ENCODE assay signal across 24 cellular contexts in the genomic region with DNA sequence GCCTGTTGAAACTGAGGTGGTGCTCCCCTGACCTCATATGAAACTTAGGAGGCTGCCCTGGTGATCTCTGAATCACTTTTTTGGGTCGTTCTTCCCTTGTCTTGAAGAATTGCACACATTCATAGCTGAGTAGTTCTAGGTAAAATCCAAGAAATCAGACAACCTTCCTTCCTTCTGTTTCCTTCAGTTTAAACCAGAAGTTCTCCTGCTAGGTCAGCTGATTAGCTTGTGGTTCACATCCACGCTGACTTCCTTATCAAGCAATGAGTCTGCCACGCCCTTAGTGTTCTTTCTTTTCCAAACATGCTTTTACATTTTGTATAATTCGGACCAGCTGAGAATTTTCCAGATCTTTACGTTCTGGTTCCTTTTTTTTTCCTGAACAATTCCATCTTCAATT.
"Had no signal": no experiment of that assay in that cellular context is flagged by ENCODE, and none has a peak within 500 bp of the region (broad histone marks: within the 10 kb centered on the region; RNA-seq: fewer than 3 reads in every experiment).

No MANE protein-coding gene starts in this region.

- ATAC-seq: effector memory CD8-positive, alpha-beta T cell; gastrocnemius medialis; natural killer cell treated with Interleukin-12 subunit alpha and Interleukin-12 subunit beta and Interleukin-15 and Interleukin-18, amount 100 ng/mL, for 72 hours; sciatic nerve; stimulated activated effector memory CD8-positive, alpha-beta T cell treated with anti-CD3 and anti-CD28 coated beads, Interleukin-12 subunit alpha, Interleukin-12 subunit beta, amount 100 ng/mL, for 72 hours had no signal

- H3K9me3 Mint-ChIP-seq: neural crest cell had no signal

- H3K27me3 Mint-ChIP-seq: effector memory CD8-positive, alpha-beta T cell; memory B cell; naive B cell; natural killer cell treated with Interleukin-12 subunit alpha and Interleukin-12 subunit beta and Interleukin-15 and Interleukin-18, amount 100 ng/mL, for 72 hours had no signal

- H3K4me3 ChIP-seq: esophagus squamous epithelium, gastrocnemius medialis, lung, prostate gland, right atrium auricular region, stomach, thyroid gland, vagina had no signal

- H3K4me3 Mint-ChIP-seq: effector memory CD8-positive, alpha-beta T cell; memory B cell; naive B cell; natural killer cell treated with Interleukin-12 subunit alpha and Interleukin-12 subunit beta and Interleukin-15 and Interleukin-18, amount 100 ng/mL, for 72 hours; neural crest cell; stimulated activated effector memory CD8-positive, alpha-beta T cell treated with anti-CD3 and anti-CD28 coated beads, Interleukin-12 subunit alpha, Interleukin-12 subunit beta, amount 100 ng/mL, for 72 hours had no signal

- H3K36me3 ChIP-seq: esophagus squamous epithelium, gastrocnemius medialis, prostate gland, right atrium auricular region, stomach, thyroid gland, vagina had no signal

- H3K27ac ChIP-seq: esophagus squamous epithelium, gastrocnemius medialis, prostate gland, right atrium auricular region, stomach, thyroid gland, vagina had no signal

- H3K4me1 ChIP-seq: esophagus squamous epithelium, gastrocnemius medialis, prostate gland, right atrium auricular region, stomach, thyroid gland, vagina had no signal

- H3K9me3 ChIP-seq: esophagus squamous epithelium, gastrocnemius medialis, prostate gland, right atrium auricular region, stomach, thyroid gland, vagina had no signal

- H3K27ac Mint-ChIP-seq: effector memory CD8-positive, alpha-beta T cell; memory B cell; naive B cell; natural killer cell treated with Interleukin-12 subunit alpha and Interleukin-12 subunit beta and Interleukin-15 and Interleukin-18, amount 100 ng/mL, for 72 hours; stimulated activated effector memory CD8-positive, alpha-beta T cell treated with anti-CD3 and anti-CD28 coated beads, Interleukin-12 subunit alpha, Interleukin-12 subunit beta, amount 100 ng/mL, for 72 hours had no signal

- FAIRE-seq: endometrium, kidney had no signal

- DNase-seq: cortex of kidney; effector memory CD8-positive, alpha-beta T cell; erythroblast; esophagus squamous epithelium; gastrocnemius medialis; head of caudate nucleus; kidney; naive B cell; stimulated activated CD4-positive, alpha-beta T cell treated with anti-CD3 and anti-CD28 coated beads, Interleukin-2, amount 100 ng/mL, for 24 hours; stimulated activated CD4-positive, alpha-beta T cell treated with anti-CD3 and anti-CD28 coated beads, Interleukin-4, amount 100 ng/mL, for 24 hours; stimulated activated naive CD4-positive, alpha-beta T cell treated with Interleukin-2 at 50 U/mL for 16 hours; stomach; thyroid gland; trophoblast cell had no signal

- H3K4me1 Mint-ChIP-seq: memory B cell; naive B cell; stimulated activated effector memory CD8-positive, alpha-beta T cell treated with anti-CD3 and anti-CD28 coated beads, Interleukin-12 subunit alpha, Interleukin-12 subunit beta, amount 100 ng/mL, for 72 hours had no signal

- H3K27me3 ChIP-seq: esophagus squamous epithelium, gastrocnemius medialis, right atrium auricular region, thyroid gland, vagina had no signal

- H3K36me3 Mint-ChIP-seq: memory B cell; naive B cell; natural killer cell treated with Interleukin-12 subunit alpha and Interleukin-12 subunit beta and Interleukin-15 and Interleukin-18, amount 100 ng/mL, for 72 hours; stimulated activated effector memory CD8-positive, alpha-beta T cell treated with anti-CD3 and anti-CD28 coated beads, Interleukin-12 subunit alpha, Interleukin-12 subunit beta, amount 100 ng/mL, for 72 hours had no signal
